ENCODE assay signal across 8 cellular contexts in the genomic region with DNA sequence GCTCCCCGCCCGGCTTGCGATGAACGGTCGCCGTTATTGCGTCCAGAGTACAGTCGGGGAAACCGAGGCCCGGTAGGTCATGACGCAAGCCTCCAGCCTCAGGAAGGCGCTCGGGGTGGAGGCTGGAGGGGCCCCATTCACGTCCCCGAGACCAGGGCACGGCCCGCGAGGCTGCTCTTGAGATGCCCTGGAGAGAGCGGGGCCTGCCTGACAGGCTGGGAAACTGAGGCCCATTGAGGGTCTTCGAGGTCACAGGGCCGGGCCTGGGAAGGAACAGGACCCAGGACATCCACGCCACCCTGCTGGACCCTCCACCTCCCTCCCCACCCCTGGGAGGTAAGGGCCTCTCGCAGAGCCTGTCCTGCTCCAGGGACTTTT. TPM values are rescaled to one million over a fixed set of nuclear protein-coding genes. Genes with fewer than 3 reads are reported as not detected.
DNase-seq lines count a peak whose midpoint lies in the region; ATAC-seq and TF ChIP-seq lines count a peak whose summit lies in the region.

No MANE protein-coding gene starts in this region.

- TF ChIP-seq POLR2A in Peyer's patch (IDR thresholded peaks at IDR 0.05), result no peak

- H3K4me1 ChIP-seq in Peyer's patch (peaks cover 0 to 23% (median 4%) of the 10 kb centered on the region in 4 donors), rectal smooth muscle tissue (ENCODE audit: control insufficient read depth, insufficient read depth, low read length) (peaks cover 5% of the 10 kb centered on the region)

- TF ChIP-seq CTCF in Peyer's patch (IDR thresholded peaks at IDR 0.05) (no peak), fibroblast of pulmonary artery (IDR thresholded peaks at IDR 0.05; ENCODE audit: low read length, missing control alignments) (no peak), GM10266 (IDR thresholded peaks at IDR 0.05; ENCODE audit: control insufficient read depth, insufficient read depth, low read depth, missing control alignments) (no peak)

- H3K27me3 ChIP-seq in Peyer's patch (no peaks in the 10 kb centered on the region), rectal smooth muscle tissue (ENCODE audit: control insufficient read depth, insufficient read depth, low read length) (no peaks in the 10 kb centered on the region)

- ATAC-seq in GM21526 (IDR thresholded peaks at IDR 0.05; ENCODE audit: low FRiP score, unreplicated experiment), result peak; percentile 12
- no peak for ATAC-seq in GM19324 (IDR thresholded peaks at IDR 0.05; ENCODE audit: low FRiP score, unreplicated experiment)

- DNase-seq in Peyer's patch (no peak), fibroblast of pulmonary artery (ENCODE audit: low read depth) (no peak), GM19240 (ENCODE audit: insufficient read length, low spot score) (no peak), T1000 (lab: John Stamatoyannopoulos, UW) (no peak), GM10266 (ENCODE audit: extremely low spot score) (no peak)

- H3K36me3 ChIP-seq in Peyer's patch (peaks cover 0 to 20% (median 0%) of the 10 kb centered on the region in 3 donors), rectal smooth muscle tissue (ENCODE audit: control insufficient read depth, insufficient read depth, low read length) (peaks cover 4% of the 10 kb centered on the region)

- H3K9me3 ChIP-seq in Peyer's patch, result no peaks in the 10 kb centered on the region

- peak overlapping the region; percentile 94 for H3K9ac ChIP-seq in rectal smooth muscle tissue (ENCODE audit: low read length)

- H3K27ac ChIP-seq in Peyer's patch (peak overlapping the region; percentile 83 to 90 (median 87)), rectal smooth muscle tissue (ENCODE audit: low read depth, low read length) (peak overlapping the region; percentile 87)

- H3K4me3 ChIP-seq in Peyer's patch (peak overlapping the region; percentile 66 to 91 (median 78)), fibroblast of pulmonary artery (replicated peaks; ENCODE audit: low read depth, low read length) (peak overlapping the region; percentile 89), rectal smooth muscle tissue (ENCODE audit: low read length) (peak overlapping the region; percentile 74)

RNA-seq across cellular contexts. Expression of gene NDUFS7, which starts 0.4 kb away (rescaled TPM):
- total RNA-seq in Peyer's patch, result 100 to 1,000 TPM in 3 of 4 donors, 10 to 100 TPM in 1; 99.9 to 165 (median 156) TPM

RNA-seq across cellular contexts. Expression of gene GAMT, which starts 17.3 kb away (rescaled TPM):
- 1 to 10 TPM in 2 of 4 donors, not detected in 2; 2.5 to 3.1 TPM for total RNA-seq in Peyer's patch

RNA-seq across cellular contexts. Expression of gene DAZAP1, which starts 23.3 kb away (rescaled TPM):
- total RNA-seq in Peyer's patch, result 10 to 100 TPM; 37.5 to 90.9 (median 58.2) TPM

RNA-seq across cellular contexts. Expression of gene RPS15, which starts 54.1 kb away (rescaled TPM):
- total RNA-seq in Peyer's patch, result 1,000 to 10,000 TPM; 1,044 to 1,915 (median 1,354) TPM
